1 cellular context compared by ENCODE assay signal in the genomic region with DNA sequence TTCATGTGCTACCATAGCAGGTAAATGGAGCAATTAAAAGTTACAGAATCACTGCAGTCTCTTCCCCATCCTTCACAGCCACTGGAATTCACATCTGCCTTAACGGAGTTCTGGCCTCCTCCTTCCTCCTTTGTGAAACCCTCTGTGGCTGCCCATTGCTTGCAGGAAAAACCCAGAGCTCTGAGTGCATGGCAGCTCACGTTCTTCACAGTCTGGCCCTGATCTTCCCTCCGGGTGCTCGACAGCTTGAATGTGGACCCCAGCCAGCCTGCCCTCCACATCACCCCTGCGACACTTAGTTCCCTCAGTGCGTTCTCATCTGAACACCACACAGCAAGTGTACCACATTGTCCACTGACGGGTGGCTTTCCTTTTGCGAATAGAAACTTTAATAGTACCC.
TF ChIP-seq lines count a peak whose summit lies in the region.

No MANE protein-coding gene starts in this region.

TF ChIP-seq in IMR-90, 13 proteins besides CTCF, POLR2A, EP300 and RAD21 (continued from another document):
- TF ChIP-seq ELK1 (IDR thresholded peaks at IDR 0.05; ENCODE audit: borderline replicate concordance, low read depth, low read length) (no peak), NFE2L2 (IDR thresholded peaks at IDR 0.05; ENCODE audit: low read depth, low read length) (no peak), MAFK (IDR thresholded peaks at IDR 0.05; ENCODE audit: low read depth, low read length) (no peak), SMC3 (IDR thresholded peaks at IDR 0.05; ENCODE audit: low read depth, low read length) (no peak)
